13 cellular contexts compared by ENCODE assay signal in genomic region chr2:102801098-102801718, GRCh38. TPM values are rescaled to one million over a fixed set of nuclear protein-coding genes. Genes with fewer than 3 reads are reported as not detected.
A peak's percentile ranks its signal among the peaks of the same experiment; 100 is the strongest.
DNase-seq lines count a peak whose midpoint lies in the region; TF ChIP-seq lines count a peak whose summit lies in the region.
"Had no signal": no experiment of that assay in that cellular context is flagged by ENCODE, and none has a peak within 500 bp of the region (broad histone marks: within the 10 kb centered on the region; RNA-seq: fewer than 3 reads in every experiment).

No MANE protein-coding gene starts in this region.

- no peaks in the 10 kb centered on the region for H3K79me2 ChIP-seq in neural progenitor cell (ENCODE audit: low read depth)

- H3K4me1 ChIP-seq in neural progenitor cell: no peaks in the 10 kb centered on the region
- H3K4me1 ChIP-seq: adrenal gland, upper lobe of right lung had no signal

- H3K4me3 ChIP-seq in fibroblast of mammary gland (ENCODE audit: control insufficient read depth, low read depth, low read length) (no peak overlapping the region), neural progenitor cell (no peak overlapping the region)
- H3K4me3 ChIP-seq: adrenal gland, spleen, upper lobe of right lung had no signal

- H3K9me3 ChIP-seq in neural progenitor cell (ENCODE audit: low read depth): no peaks in the 10 kb centered on the region

- no peak overlapping the region for H3K4me3 Mint-ChIP-seq in neural progenitor cell
- H3K4me3 Mint-ChIP-seq: activated CD8-positive, alpha-beta memory T cell treated with anti-CD3 and anti-CD28 coated beads, Interleukin-2, amount 10 ng/mL, durations not matched to agents 7 days and 5 days had no signal

- H3F3A ChIP-seq in neural progenitor cell (ENCODE audit: low read depth): no peaks in the 10 kb centered on the region

- H3K27me3 ChIP-seq in neural progenitor cell: no peaks in the 10 kb centered on the region
- H3K27me3 ChIP-seq: adrenal gland, spleen, upper lobe of right lung had no signal

- no peak for TF ChIP-seq CTCF in fibroblast of mammary gland (conservative IDR thresholded peaks at IDR 0.05; ENCODE audit: control insufficient read depth, insufficient read depth, low read depth, low read length)
- no peak for TF ChIP-seq CTCF in neural progenitor cell (IDR thresholded peaks at IDR 0.05)

- H4K20me1 ChIP-seq in neural progenitor cell (ENCODE audit: low read depth): no peaks in the 10 kb centered on the region

- no peak overlapping the region for H3K27ac ChIP-seq in neural progenitor cell
- H3K27ac ChIP-seq: adrenal gland, spleen, upper lobe of right lung had no signal

- H3K27ac Mint-ChIP-seq in neural progenitor cell: no peak overlapping the region
- H3K27ac Mint-ChIP-seq: activated CD8-positive, alpha-beta memory T cell treated with anti-CD3 and anti-CD28 coated beads, Interleukin-2, amount 10 ng/mL, durations not matched to agents 7 days and 5 days; naive thymus-derived CD8-positive, alpha-beta T cell had no signal

- peaks cover 5% of the 10 kb centered on the region for H3K4me1 Mint-ChIP-seq in neural progenitor cell

- no peak overlapping the region for H3K9ac ChIP-seq in neural progenitor cell

- H3K36me3 Mint-ChIP-seq in neural progenitor cell: peaks cover 41% of the 10 kb centered on the region

- peak; percentile 41 for DNase-seq in NCI-H2227 (lab: John Stamatoyannopoulos, UW; ENCODE audit: unreplicated experiment)
- DNase-seq in NCI-H2227 treated with DMSO at 0.1 percent for 48 hours (lab: John Stamatoyannopoulos, UW): no peak
- DNase-seq in OCI-M1 (lab: John Stamatoyannopoulos, UW): peak; percentile 95
- peak; percentile 36 for DNase-seq in fibroblast of mammary gland (ENCODE audit: low read depth)
- peak; percentile 15 for DNase-seq in neural progenitor cell (ENCODE audit: low spot score)
- DNase-seq in KG1 (lab: John Stamatoyannopoulos, UW): no peak
- no peak for DNase-seq in COLO668 (lab: John Stamatoyannopoulos, UW; ENCODE audit: unreplicated experiment)
- DNase-seq in activated CD8-positive, alpha-beta memory T cell treated with anti-CD3 and anti-CD28 coated beads for 24 hours: no peak
- DNase-seq: activated CD8-positive, alpha-beta memory T cell treated with anti-CD3 and anti-CD28 coated beads, Interleukin-2, amount 10 ng/mL, durations not matched to agents 7 days and 5 days; naive thymus-derived CD8-positive, alpha-beta T cell; spleen; upper lobe of right lung had no signal

- peaks cover 34% of the 10 kb centered on the region for H3K9me3 Mint-ChIP-seq in neural progenitor cell

- no peaks in the 10 kb centered on the region for H3K27me3 Mint-ChIP-seq in neural progenitor cell (ENCODE audit: insufficient read depth, low read depth)
- H3K27me3 Mint-ChIP-seq: activated CD8-positive, alpha-beta memory T cell treated with anti-CD3 and anti-CD28 coated beads, Interleukin-2, amount 10 ng/mL, durations not matched to agents 7 days and 5 days; naive thymus-derived CD8-positive, alpha-beta T cell had no signal

- H3K36me3 ChIP-seq in neural progenitor cell: peaks cover 10% of the 10 kb centered on the region
- H3K36me3 ChIP-seq: adrenal gland, upper lobe of right lung had no signal

- no peak overlapping the region for H2AFZ ChIP-seq in neural progenitor cell (replicated peaks)

- no peak overlapping the region for H3K4me2 ChIP-seq in neural progenitor cell

RNA-seq across cellular contexts. Expression of gene TMEM182, which starts 39.4 kb away (rescaled TPM):
- total RNA-seq in neural progenitor cell (ENCODE audit: low replicate concordance): 4.2 and 4.6 TPM in 2 replicates

Comparison
In these comparisons a context has a peak if more than half of its experiments do, and no peak if none do; other contexts are left out.
1. DNase-seq: peak in NCI-H2227 (single experiment), OCI-M1 (single experiment), fibroblast of mammary gland (single experiment) and neural progenitor cell (single experiment); none in NCI-H2227 treated with DMSO at 0.1 percent for 48 hours (single experiment), KG1 (single experiment), COLO668 (single experiment) and activated CD8-positive, alpha-beta memory T cell treated with anti-CD3 and anti-CD28 coated beads for 24 hours (single experiment).